ENCODE assay signal across 8 cellular contexts in genomic region chr3:57998366-57999283, GRCh38. TPM values are rescaled to one million over a fixed set of nuclear protein-coding genes. Genes with fewer than 3 reads are reported as not detected.
DNase-seq lines count a peak whose midpoint lies in the region; ATAC-seq and TF ChIP-seq lines count a peak whose summit lies in the region.

No MANE protein-coding gene starts in this region.

- H4K20me1 ChIP-seq in SK-N-SH (ENCODE audit: insufficient read depth): no peaks in the 10 kb centered on the region

- no peak for TF ChIP-seq RAD21 in SK-N-SH (IDR thresholded peaks at IDR 0.05; ENCODE audit: low read length)

- WGBS in SK-N-SH (ENCODE audit: low lambda C conversion rate): 59% methylated on average over 10 of the region's 10 CpGs
- 39% methylated on average over 10 of the region's 10 CpGs for WGBS in suprapubic skin

- TF ChIP-seq POLR2A in suprapubic skin (IDR thresholded peaks at IDR 0.05): no peak

- DNase-seq in BE2C (peak; percentile 10), SK-N-SH (peak; percentile 42), head of caudate nucleus (peak in 31 of 42 donors; percentile 10 to 87 (median 54)), suprapubic skin (ENCODE audit: low spot score in 2 of 2) (no peak), inferior parietal cortex (ENCODE audit: extremely low spot score) (no peak), AML-193 (lab: John Stamatoyannopoulos, UW) (no peak), C1 segment of cervical spinal cord (lab: John Stamatoyannopoulos, UW) (no peak)

- H3K4me1 ChIP-seq in BE2C: no peaks in the 10 kb centered on the region
- H3K4me1 ChIP-seq in SK-N-SH (ENCODE audit: control insufficient read depth in 1 of 2, insufficient read depth in 2 of 2, low read depth in 1 of 2, low read length in 1 of 2): peaks cover 0 to 9% of the 10 kb centered on the region in 2 experiments; a peak in 2 of 4 replicates
- H3K4me1 ChIP-seq in suprapubic skin: peaks cover 33% of the 10 kb centered on the region

- H2AFZ ChIP-seq in SK-N-SH (ENCODE audit: low read depth): peak overlapping the region; percentile 0; the same call in 1 of the 2 replicates

- POLR2A ChIA-PET in SK-N-SH (lab: Yijun Ruan, JAX): no interaction called here

- TF ChIP-seq EP300 in SK-N-SH (IDR thresholded peaks at IDR 0.05; ENCODE audit: borderline replicate concordance in 1 of 2, low read depth in 1 of 2, low read length in 1 of 2): no peak
- TF ChIP-seq EP300 in suprapubic skin (IDR thresholded peaks at IDR 0.05): no peak

- intact Hi-C loops in head of caudate nucleus (cut with DNase I): no loop called here

- TF ChIP-seq CTCF in BE2C (IDR thresholded peaks at IDR 0.05; ENCODE audit: low read depth, low read length) (no peak), SK-N-SH (IDR thresholded peaks at IDR 0.05) (no peak), suprapubic skin (IDR thresholded peaks at IDR 0.05) (no peak)

- no peaks in the 10 kb centered on the region for H3K79me2 ChIP-seq in SK-N-SH (ENCODE audit: insufficient read depth)

- no peak overlapping the region; the same call in 1 of the 2 replicates for H3K9ac ChIP-seq in SK-N-SH

- no peaks in the 10 kb centered on the region for H3K27me3 ChIP-seq in BE2C
- no peaks in the 10 kb centered on the region for H3K27me3 ChIP-seq in SK-N-SH (ENCODE audit: insufficient read depth)
- H3K27me3 ChIP-seq in suprapubic skin: no peaks in the 10 kb centered on the region

- H3K36me3 ChIP-seq in BE2C (no peaks in the 10 kb centered on the region), SK-N-SH (replicated peaks in 1 of 2; ENCODE audit: control insufficient read depth in 1 of 2, insufficient read depth in 2 of 2, low read length in 1 of 2) (no peaks in the 10 kb centered on the region), suprapubic skin (no peaks in the 10 kb centered on the region)

- H3K4me2 ChIP-seq in SK-N-SH: peak overlapping the region; percentile 22

- ATAC-seq in GM21576 (IDR thresholded peaks at IDR 0.05; ENCODE audit: unreplicated experiment): peak; percentile 73

- H3K4me3 ChIP-seq in BE2C (ENCODE audit: low read depth, low read length): peak overlapping the region; percentile 33; the same call in 1 of the 2 replicates
- no peak overlapping the region for H3K4me3 ChIP-seq in SK-N-SH (ENCODE audit: low read depth in 2 of 2, low read length in 1 of 2)
- peak overlapping the region; percentile 14 for H3K4me3 ChIP-seq in suprapubic skin

- no peaks in the 10 kb centered on the region for H3F3A ChIP-seq in SK-N-SH (replicated peaks; ENCODE audit: insufficient read depth)

- CTCF ChIA-PET in SK-N-SH (lab: Yijun Ruan, JAX): interaction anchor here (1.0 to 3.0 kb wide), 4 partner anchors 9 to 179 kb away, joined by 3 to 12 read pairs (median 6); no protein-coding TSS in a partner anchor

- no peak overlapping the region for H3K27ac ChIP-seq in SK-N-SH (ENCODE audit: low read depth in 2 of 2, low read length in 1 of 2)
- peak overlapping the region; percentile 73 for H3K27ac ChIP-seq in suprapubic skin

- H3K9me2 ChIP-seq in SK-N-SH: no peaks in the 10 kb centered on the region

- H3K9me3 ChIP-seq in BE2C (no peaks in the 10 kb centered on the region), SK-N-SH (no peaks in the 10 kb centered on the region), suprapubic skin (no peaks in the 10 kb centered on the region)

TF ChIP-seq in SK-N-SH, 30 proteins besides CTCF, POLR2A, EP300 and RAD21:
- no peak for TF ChIP-seq REST (IDR thresholded peaks at IDR 0.05; ENCODE audit: low read depth, low read length)
- TF ChIP-seq GABPA (IDR thresholded peaks at IDR 0.05; ENCODE audit: low read depth): no peak
- TF ChIP-seq GATA2 (CRISPR knock-in tag; IDR thresholded peaks at IDR 0.05): peak; percentile 63; the same call in 1 of the 2 replicates

RNA-seq across cellular contexts. Expression of gene FLNB, which starts 9.6 kb away (rescaled TPM):
- polyA plus RNA-seq in BE2C (2012; ENCODE audit: insufficient read depth, insufficient read length, low read depth): 20.1 TPM
- polyA plus RNA-seq in SK-N-SH (2012; rRNA removed): 115 and 127 TPM in 2 replicates
- 44.1 and 52.4 TPM in 2 replicates for polyA plus RNA-seq in SK-N-SH (2012; cell fraction: cytosol; rRNA removed)
- polyA plus RNA-seq in SK-N-SH (2012; cell fraction: nucleus; rRNA removed): 397 and 536 TPM in 2 replicates
- total RNA-seq in suprapubic skin: 100 to 1,000 TPM; 143 to 186 (median 150) TPM

Comparison
In these comparisons a context has a peak if more than half of its experiments do, and no peak if none do; other contexts are left out.
1. DNase-seq: peak in BE2C (single experiment), SK-N-SH (single experiment) and head of caudate nucleus (31 of 42); none in suprapubic skin (0 of 2), inferior parietal cortex (single experiment), AML-193 (0 of 2) and C1 segment of cervical spinal cord (0 of 14).
2. H3K4me3 ChIP-seq: peak in BE2C (single experiment) and suprapubic skin (single experiment); none in SK-N-SH (0 of 2).